Comparison of ENCODE assay signal across 17 cellular contexts in genomic region chr5:178870411-178870810, GRCh38. TPM values are rescaled to one million over a fixed set of nuclear protein-coding genes. Genes with fewer than 3 reads are reported as not detected.
DNase-seq lines count a peak whose midpoint lies in the region; ATAC-seq and TF ChIP-seq lines count a peak whose summit lies in the region.
"Had no signal": no experiment of that assay in that cellular context is flagged by ENCODE, and none has a peak within 500 bp of the region (broad histone marks: within the 10 kb centered on the region; RNA-seq: fewer than 3 reads in every experiment).

No MANE protein-coding gene starts in this region.

- H3K27me3 Mint-ChIP-seq in endothelial cell (ENCODE audit: unreplicated experiment) (peaks cover 3% of the 10 kb centered on the region), osteocyte (ENCODE audit: unreplicated experiment) (no peaks in the 10 kb centered on the region)
- H3K27me3 Mint-ChIP-seq: CD4-positive, alpha-beta memory T cell; CD4-positive, CD25-positive, alpha-beta regulatory T cell had no signal

- DNase-seq in endothelial cell (ENCODE audit: low spot score) (no peak), osteocyte (ENCODE audit: extremely low spot score, unreplicated experiment) (peak; percentile 57), DMS 273 treated with DMSO at 0.1 percent for 48 hours (lab: John Stamatoyannopoulos, UW) (no peak), smooth muscle cell (lab: John Stamatoyannopoulos, UW; ENCODE audit: unreplicated experiment) (no peak)
- DNase-seq: 8988T; ACHN; BE2C; C1 segment of cervical spinal cord; CD4-positive, alpha-beta memory T cell; CD4-positive, CD25-positive, alpha-beta regulatory T cell; CD8-positive, alpha-beta memory T cell; COR-L47; DMS79 treated with DMSO at 0.1 percent for 48 hours; GF-D8 had no signal

- H3K27ac Mint-ChIP-seq in endothelial cell (ENCODE audit: unreplicated experiment) (no peak overlapping the region), osteocyte (ENCODE audit: unreplicated experiment) (no peak overlapping the region)
- H3K27ac Mint-ChIP-seq: CD4-positive, CD25-positive, alpha-beta regulatory T cell; CD8-positive, alpha-beta memory T cell had no signal

- no peak overlapping the region for H3K4me3 ChIP-seq in smooth muscle cell
- H3K4me3 ChIP-seq: BLaER1 had no signal

- no peak overlapping the region for H3K4me2 ChIP-seq in smooth muscle cell
- H3K4me2 ChIP-seq: BLaER1 had no signal

- H3K9ac ChIP-seq in smooth muscle cell (ENCODE audit: low read depth), result no peak overlapping the region
- H3K9ac ChIP-seq: BLaER1 had no signal

- no peaks in the 10 kb centered on the region for H3F3A ChIP-seq in smooth muscle cell (ENCODE audit: low read depth)

- peaks cover 21% of the 10 kb centered on the region for H3K79me2 ChIP-seq in smooth muscle cell (ENCODE audit: low read depth)

- peak overlapping the region; percentile 64 for H3K4me3 Mint-ChIP-seq in endothelial cell (ENCODE audit: unreplicated experiment)
- H3K4me3 Mint-ChIP-seq in osteocyte (ENCODE audit: unreplicated experiment), result no peak overlapping the region
- H3K4me3 Mint-ChIP-seq: CD14-positive monocyte; CD4-positive, alpha-beta memory T cell; CD4-positive, CD25-positive, alpha-beta regulatory T cell; CD8-positive, alpha-beta memory T cell had no signal

- H3K9me3 Mint-ChIP-seq in endothelial cell (ENCODE audit: unreplicated experiment) (peaks cover 7% of the 10 kb centered on the region), osteocyte (ENCODE audit: unreplicated experiment) (peaks cover 32% of the 10 kb centered on the region)

- TF ChIP-seq CTCF in endothelial cell (IDR thresholded peaks at IDR 0.05; ENCODE audit: unreplicated experiment) (no peak), osteocyte (IDR thresholded peaks at IDR 0.05) (no peak), smooth muscle cell (IDR thresholded peaks at IDR 0.05; ENCODE audit: borderline replicate concordance, insufficient read depth, poor library complexity, severe bottlenecking) (no peak)

- no peak for ATAC-seq in GM18868 (IDR thresholded peaks at IDR 0.05; ENCODE audit: unreplicated experiment)

- H2AFZ ChIP-seq in smooth muscle cell (ENCODE audit: low read depth), result no peak overlapping the region

- peaks cover 82% of the 10 kb centered on the region for H3K36me3 Mint-ChIP-seq in endothelial cell (ENCODE audit: low read depth, unreplicated experiment)
- peaks cover 89% of the 10 kb centered on the region for H3K36me3 Mint-ChIP-seq in osteocyte (ENCODE audit: unreplicated experiment)

- 99% methylated on average over 8 of the region's 8 CpGs for WGBS in smooth muscle cell (ENCODE audit: low lambda C conversion rate)

- no peaks in the 10 kb centered on the region for H4K20me1 ChIP-seq in smooth muscle cell (ENCODE audit: low read depth)
- H4K20me1 ChIP-seq: BLaER1 had no signal

- H3K4me1 Mint-ChIP-seq in endothelial cell (ENCODE audit: unreplicated experiment), result peaks cover 4% of the 10 kb centered on the region
- no peaks in the 10 kb centered on the region for H3K4me1 Mint-ChIP-seq in osteocyte (ENCODE audit: unreplicated experiment)
- H3K4me1 Mint-ChIP-seq: CD14-positive monocyte had no signal

- peaks cover 36% of the 10 kb centered on the region for H3K36me3 ChIP-seq in smooth muscle cell (ENCODE audit: low read depth)

- H3K27ac ChIP-seq in smooth muscle cell (ENCODE audit: low read depth), result no peak overlapping the region
- H3K27ac ChIP-seq: BLaER1 had no signal

- no peaks in the 10 kb centered on the region for H3K4me1 ChIP-seq in smooth muscle cell (ENCODE audit: low read depth)
- H3K4me1 ChIP-seq: BE2C, BLaER1 had no signal

- H3K27me3 ChIP-seq in smooth muscle cell (ENCODE audit: low read depth), result no peaks in the 10 kb centered on the region
- H3K27me3 ChIP-seq: BE2C, BLaER1 had no signal

- H3K9me3 ChIP-seq in smooth muscle cell (replicated peaks; ENCODE audit: low read depth), result no peaks in the 10 kb centered on the region
- H3K9me3 ChIP-seq: BE2C had no signal

RNA-seq across cellular contexts. Expression of gene ZNF354B, which starts 10.7 kb away (rescaled TPM):
- 23.6 TPM for total RNA-seq in endothelial cell (ENCODE audit: unreplicated experiment)
- total RNA-seq in osteocyte, result 18.9 and 20.0 TPM in 2 replicates
- total RNA-seq in smooth muscle cell, result 10.9 and 16.0 TPM in 2 replicates
- polyA plus RNA-seq in smooth muscle cell, result 2.2 and 4.1 TPM in 2 replicates

RNA-seq across cellular contexts. Expression of gene ZFP2, which starts 25.3 kb away (rescaled TPM):
- total RNA-seq in endothelial cell (ENCODE audit: unreplicated experiment) (2.8 TPM), osteocyte (1.2 and 1.7 TPM in 2 replicates), smooth muscle cell (3.2 and 5.8 TPM in 2 replicates)
- 2.2 and 3.2 TPM in 2 replicates for polyA plus RNA-seq in smooth muscle cell
- polyA plus RNA-seq: CD14-positive monocyte had no signal
